Comparison of ENCODE assay signal across 3 cellular contexts in the genomic region with DNA sequence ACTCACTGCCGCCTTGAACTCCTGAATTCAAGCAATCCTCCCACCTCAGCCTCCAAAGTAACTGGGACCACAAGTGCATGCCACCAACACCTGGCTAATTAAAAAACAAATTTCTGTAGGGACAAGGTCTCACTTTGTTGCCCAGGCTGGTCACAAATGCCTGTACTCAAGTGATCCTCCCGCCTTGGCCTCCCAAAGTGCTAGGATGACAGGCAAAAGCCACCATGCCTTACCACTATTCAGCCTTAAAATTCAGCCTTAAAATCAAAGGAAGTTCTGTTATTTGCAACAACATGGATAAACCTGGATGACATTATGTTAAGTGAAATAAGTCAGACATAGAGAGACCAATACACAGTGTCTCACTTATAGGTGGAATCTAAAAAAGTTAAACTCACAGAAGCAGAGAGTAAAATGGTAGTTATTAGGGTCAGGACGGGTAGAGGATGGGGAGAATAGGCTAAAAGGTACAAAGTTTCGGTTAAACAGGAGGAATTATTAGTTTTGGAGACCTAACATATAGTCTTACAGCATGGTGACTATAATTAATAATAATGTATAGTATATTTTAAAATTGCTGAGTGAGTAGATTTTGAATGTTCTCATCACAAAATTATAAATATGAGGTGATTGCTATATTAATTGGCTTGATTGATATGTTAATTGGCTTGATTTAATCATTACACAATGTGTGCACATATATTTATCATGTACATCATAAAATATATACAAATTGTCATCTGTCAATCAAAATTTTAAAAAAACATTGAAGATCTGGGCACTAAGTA.
TF ChIP-seq lines count a peak whose summit lies in the region.

No MANE protein-coding gene starts in this region.

TF ChIP-seq in A549, 52 proteins besides CTCF, POLR2A, EP300 and RAD21:
- TF ChIP-seq MAFK (IDR thresholded peaks at IDR 0.05; ENCODE audit: partially characterized antibody) (peak; percentile 68), FOSL2 (IDR thresholded peaks at IDR 0.05) (no peak), FOSL2 (CRISPR knock-in tag; IDR thresholded peaks at IDR 0.05) (no peak)

TF ChIP-seq in HEK293T, 16 proteins besides CTCF, POLR2A, EP300 and RAD21:
- TF ChIP-seq LEF1 (IDR thresholded peaks at IDR 0.05; ENCODE audit: borderline replicate concordance) (no peak), ZNF384 (IDR thresholded peaks at IDR 0.05) (no peak)
- TF ChIP-seq, protein P1, sequence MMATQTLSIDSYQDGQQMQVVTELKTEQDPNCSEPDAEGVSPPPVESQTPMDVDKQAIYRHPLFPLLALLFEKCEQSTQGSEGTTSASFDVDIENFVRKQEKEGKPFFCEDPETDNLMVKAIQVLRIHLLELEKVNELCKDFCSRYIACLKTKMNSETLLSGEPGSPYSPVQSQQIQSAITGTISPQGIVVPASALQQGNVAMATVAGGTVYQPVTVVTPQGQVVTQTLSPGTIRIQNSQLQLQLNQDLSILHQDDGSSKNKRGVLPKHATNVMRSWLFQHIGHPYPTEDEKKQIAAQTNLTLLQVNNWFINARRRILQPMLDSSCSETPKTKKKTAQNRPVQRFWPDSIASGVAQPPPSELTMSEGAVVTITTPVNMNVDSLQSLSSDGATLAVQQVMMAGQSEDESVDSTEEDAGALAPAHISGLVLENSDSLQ (IDR thresholded peaks at IDR 0.05): peak; percentile 39; the same call in 1 of the 2 replicates
TF ChIP-seq in HEK293T: peak in this region for 1.

TF ChIP-seq in K562, 482 proteins besides CTCF, POLR2A, EP300 and RAD21:
- TF ChIP-seq, protein P2, sequence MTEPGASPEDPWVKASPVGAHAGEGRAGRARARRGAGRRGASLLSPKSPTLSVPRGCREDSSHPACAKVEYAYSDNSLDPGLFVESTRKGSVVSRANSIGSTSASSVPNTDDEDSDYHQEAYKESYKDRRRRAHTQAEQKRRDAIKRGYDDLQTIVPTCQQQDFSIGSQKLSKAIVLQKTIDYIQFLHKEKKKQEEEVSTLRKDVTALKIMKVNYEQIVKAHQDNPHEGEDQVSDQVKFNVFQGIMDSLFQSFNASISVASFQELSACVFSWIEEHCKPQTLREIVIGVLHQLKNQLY (CRISPR knock-in tag; conservative IDR thresholded peaks at IDR 0.05): peak in 1 of 2 experiments; percentile 88; a peak in 1 of 4 replicates
- TF ChIP-seq RCOR1 (IDR thresholded peaks at IDR 0.05; ENCODE audit: borderline replicate concordance in 1 of 2, low read depth in 2 of 2, low read length in 2 of 2): no peak
- TF ChIP-seq, protein P3, sequence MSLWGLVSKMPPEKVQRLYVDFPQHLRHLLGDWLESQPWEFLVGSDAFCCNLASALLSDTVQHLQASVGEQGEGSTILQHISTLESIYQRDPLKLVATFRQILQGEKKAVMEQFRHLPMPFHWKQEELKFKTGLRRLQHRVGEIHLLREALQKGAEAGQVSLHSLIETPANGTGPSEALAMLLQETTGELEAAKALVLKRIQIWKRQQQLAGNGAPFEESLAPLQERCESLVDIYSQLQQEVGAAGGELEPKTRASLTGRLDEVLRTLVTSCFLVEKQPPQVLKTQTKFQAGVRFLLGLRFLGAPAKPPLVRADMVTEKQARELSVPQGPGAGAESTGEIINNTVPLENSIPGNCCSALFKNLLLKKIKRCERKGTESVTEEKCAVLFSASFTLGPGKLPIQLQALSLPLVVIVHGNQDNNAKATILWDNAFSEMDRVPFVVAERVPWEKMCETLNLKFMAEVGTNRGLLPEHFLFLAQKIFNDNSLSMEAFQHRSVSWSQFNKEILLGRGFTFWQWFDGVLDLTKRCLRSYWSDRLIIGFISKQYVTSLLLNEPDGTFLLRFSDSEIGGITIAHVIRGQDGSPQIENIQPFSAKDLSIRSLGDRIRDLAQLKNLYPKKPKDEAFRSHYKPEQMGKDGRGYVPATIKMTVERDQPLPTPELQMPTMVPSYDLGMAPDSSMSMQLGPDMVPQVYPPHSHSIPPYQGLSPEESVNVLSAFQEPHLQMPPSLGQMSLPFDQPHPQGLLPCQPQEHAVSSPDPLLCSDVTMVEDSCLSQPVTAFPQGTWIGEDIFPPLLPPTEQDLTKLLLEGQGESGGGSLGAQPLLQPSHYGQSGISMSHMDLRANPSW (CRISPR knock-in tag; IDR thresholded peaks at IDR 0.05): peak; percentile 85; the same call in 1 of the 2 replicates
- TF ChIP-seq, protein P4, sequence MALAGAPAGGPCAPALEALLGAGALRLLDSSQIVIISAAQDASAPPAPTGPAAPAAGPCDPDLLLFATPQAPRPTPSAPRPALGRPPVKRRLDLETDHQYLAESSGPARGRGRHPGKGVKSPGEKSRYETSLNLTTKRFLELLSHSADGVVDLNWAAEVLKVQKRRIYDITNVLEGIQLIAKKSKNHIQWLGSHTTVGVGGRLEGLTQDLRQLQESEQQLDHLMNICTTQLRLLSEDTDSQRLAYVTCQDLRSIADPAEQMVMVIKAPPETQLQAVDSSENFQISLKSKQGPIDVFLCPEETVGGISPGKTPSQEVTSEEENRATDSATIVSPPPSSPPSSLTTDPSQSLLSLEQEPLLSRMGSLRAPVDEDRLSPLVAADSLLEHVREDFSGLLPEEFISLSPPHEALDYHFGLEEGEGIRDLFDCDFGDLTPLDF (CRISPR knock-in tag; IDR thresholded peaks at IDR 0.05): peak; percentile 60; the same call in 1 of the 2 replicates
- TF ChIP-seq SMC3 (conservative IDR thresholded peaks at IDR 0.05; ENCODE audit: insufficient read depth, low read depth, low read length): no peak
- no peak for TF ChIP-seq GABPA (tag; conservative IDR thresholded peaks at IDR 0.05; ENCODE audit: low read depth)
- TF ChIP-seq, protein P5, sequence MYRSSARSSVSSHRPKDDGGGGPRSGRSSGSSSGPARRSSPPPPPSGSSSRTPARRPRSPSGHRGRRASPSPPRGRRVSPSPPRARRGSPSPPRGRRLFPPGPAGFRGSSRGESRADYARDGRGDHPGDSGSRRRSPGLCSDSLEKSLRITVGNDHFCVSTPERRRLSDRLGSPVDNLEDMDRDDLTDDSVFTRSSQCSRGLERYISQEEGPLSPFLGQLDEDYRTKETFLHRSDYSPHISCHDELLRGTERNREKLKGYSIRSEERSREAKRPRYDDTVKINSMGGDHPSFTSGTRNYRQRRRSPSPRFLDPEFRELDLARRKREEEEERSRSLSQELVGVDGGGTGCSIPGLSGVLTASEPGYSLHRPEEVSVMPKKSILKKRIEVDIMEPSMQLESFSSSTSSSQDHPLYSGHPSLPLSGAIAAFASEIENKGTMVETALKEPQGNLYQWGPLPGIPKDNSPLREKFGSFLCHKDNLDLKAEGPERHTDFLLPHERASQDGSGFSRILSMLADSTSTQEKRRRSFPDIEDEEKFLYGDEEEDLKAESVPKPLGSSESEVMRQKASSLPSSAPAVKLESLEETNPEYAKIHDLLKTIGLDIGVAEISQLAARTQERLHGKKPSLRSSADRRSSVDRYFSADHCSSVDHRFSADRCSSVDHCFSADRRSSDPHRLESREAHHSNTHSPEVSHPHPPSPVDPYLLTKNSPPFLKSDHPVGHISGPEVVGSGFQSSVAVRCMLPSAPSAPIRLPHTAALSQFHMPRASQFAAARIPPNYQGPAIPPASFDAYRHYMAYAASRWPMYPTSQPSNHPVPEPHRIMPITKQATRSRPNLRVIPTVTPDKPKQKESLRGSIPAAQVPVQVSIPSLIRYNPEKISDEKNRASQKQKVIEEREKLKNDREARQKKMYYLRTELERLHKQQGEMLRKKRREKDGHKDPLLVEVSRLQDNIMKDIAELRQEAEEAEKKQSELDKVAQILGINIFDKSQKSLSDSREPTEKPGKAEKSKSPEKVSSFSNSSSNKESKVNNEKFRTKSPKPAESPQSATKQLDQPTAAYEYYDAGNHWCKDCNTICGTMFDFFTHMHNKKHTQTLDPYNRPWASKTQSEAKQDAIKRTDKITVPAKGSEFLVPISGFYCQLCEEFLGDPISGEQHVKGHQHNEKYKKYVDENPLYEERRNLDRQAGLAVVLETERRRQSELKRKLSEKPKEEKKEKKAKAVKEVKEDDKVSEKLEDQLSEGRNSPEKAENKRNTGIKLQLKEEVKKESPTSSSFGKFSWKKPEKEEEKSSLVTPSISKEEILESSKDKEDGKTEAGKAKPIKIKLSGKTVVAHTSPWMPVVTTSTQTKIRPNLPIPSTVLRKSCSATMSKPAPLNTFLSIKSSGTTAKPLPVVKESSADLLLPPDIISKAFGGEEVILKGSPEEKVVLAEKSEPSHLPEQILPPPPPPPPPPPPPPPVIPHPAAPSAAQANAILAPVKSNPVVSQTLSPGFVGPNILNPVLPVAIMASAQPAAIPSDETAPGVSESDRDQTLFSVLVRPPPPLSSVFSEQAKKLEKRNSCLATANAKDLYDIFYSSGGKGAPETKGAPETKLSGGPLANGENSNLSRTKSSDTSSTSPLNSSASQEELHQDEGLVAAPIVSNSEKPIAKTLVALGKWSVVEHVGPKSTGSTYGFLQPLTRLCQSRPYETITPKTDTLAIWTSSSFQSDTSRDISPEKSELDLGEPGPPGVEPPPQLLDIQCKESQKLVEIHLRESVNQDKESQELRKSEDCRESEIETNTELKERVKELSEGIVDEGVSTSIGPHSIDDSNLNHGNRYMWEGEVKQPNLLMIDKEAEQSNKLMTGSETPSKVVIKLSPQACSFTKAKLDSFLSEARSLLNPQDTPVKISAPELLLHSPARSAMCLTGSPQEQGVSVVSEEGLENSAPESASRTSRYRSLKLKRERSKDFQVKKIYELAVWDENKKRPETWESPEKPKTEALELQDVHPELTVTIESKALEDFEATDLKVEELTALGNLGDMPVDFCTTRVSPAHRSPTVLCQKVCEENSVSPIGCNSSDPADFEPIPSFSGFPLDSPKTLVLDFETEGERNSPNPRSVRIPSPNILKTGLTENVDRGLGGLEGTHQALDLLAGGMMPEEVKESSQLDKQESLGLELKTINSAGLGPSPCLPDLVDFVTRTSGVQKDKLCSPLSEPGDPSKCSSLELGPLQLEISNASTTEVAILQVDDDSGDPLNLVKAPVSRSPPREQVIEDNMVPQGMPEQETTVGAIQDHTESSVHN (IDR thresholded peaks at IDR 0.05; ENCODE audit: borderline replicate concordance in 1 of 2, low read depth in 1 of 2): no peak
